13 cellular contexts compared by ENCODE assay signal in genomic region chr3:122322095-122323075, GRCh38. TPM values are rescaled to one million over a fixed set of nuclear protein-coding genes. Genes with fewer than 3 reads are reported as not detected.
DNase-seq lines count a peak whose midpoint lies in the region; ATAC-seq, FAIRE-seq and TF ChIP-seq lines count a peak whose summit lies in the region.
"Had no signal": no experiment of that assay in that cellular context is flagged by ENCODE, and none has a peak within 500 bp of the region (broad histone marks: within the 10 kb centered on the region; RNA-seq: fewer than 3 reads in every experiment).

No MANE protein-coding gene starts in this region.

- TF ChIP-seq POLR2A in thyroid gland (IDR thresholded peaks at IDR 0.05): no peak

- no peak overlapping the region for H3K27ac Mint-ChIP-seq in activated naive CD4-positive, alpha-beta T cell treated with anti-CD3 and anti-CD28 coated beads, Interleukin-2, amount 50 U/mL, for 72 hours

- FAIRE-seq in frontal cortex (lab: Jason Lieb, UNC): no peak
- FAIRE-seq: endometrium had no signal

- H3K36me3 Mint-ChIP-seq in activated naive CD4-positive, alpha-beta T cell treated with anti-CD3 and anti-CD28 coated beads, Interleukin-2, amount 50 U/mL, for 72 hours: peaks cover 0 to 11% of the 10 kb centered on the region in 2 donors

- TF ChIP-seq CTCF in ascending aorta (IDR thresholded peaks at IDR 0.05) (no peak), thyroid gland (IDR thresholded peaks at IDR 0.05) (no peak)

- no peaks in the 10 kb centered on the region for H3K4me1 ChIP-seq in ascending aorta
- no peaks in the 10 kb centered on the region for H3K4me1 ChIP-seq in thyroid gland

- H3K36me3 ChIP-seq in ascending aorta (no peaks in the 10 kb centered on the region), thyroid gland (no peaks in the 10 kb centered on the region)
- H3K36me3 ChIP-seq: suprapubic skin had no signal

- no peaks in the 10 kb centered on the region for H3K27me3 ChIP-seq in ascending aorta
- no peaks in the 10 kb centered on the region for H3K27me3 ChIP-seq in thyroid gland
- H3K27me3 ChIP-seq: suprapubic skin had no signal

- ATAC-seq in GM18498 (IDR thresholded peaks at IDR 0.05; ENCODE audit: unreplicated experiment): peak; percentile 50
- peak; percentile 46 for ATAC-seq in HG03565 (IDR thresholded peaks at IDR 0.05; ENCODE audit: unreplicated experiment)
- ATAC-seq in activated naive CD4-positive, alpha-beta T cell treated with anti-CD3 and anti-CD28 coated beads, Interleukin-2, amount 50 U/mL, for 72 hours: peak; percentile 66 to 92

- H3K9me3 ChIP-seq in ascending aorta (no peaks in the 10 kb centered on the region), thyroid gland (no peaks in the 10 kb centered on the region)
- H3K9me3 ChIP-seq: suprapubic skin had no signal

- H3K27ac ChIP-seq in ascending aorta (no peak overlapping the region), thyroid gland (no peak overlapping the region)
- H3K27ac ChIP-seq: suprapubic skin had no signal

- DNase-seq in AML-193 (lab: John Stamatoyannopoulos, UW): peak; percentile 18 to 25
- peak in 1 of 2 donors; percentile 9 for DNase-seq in activated naive CD4-positive, alpha-beta T cell treated with anti-CD3 and anti-CD28 coated beads, Interleukin-2, amount 50 U/mL, for 72 hours (ENCODE audit: low spot score in 2 of 2)
- no peak for DNase-seq in ascending aorta (ENCODE audit: low spot score in 2 of 2)
- DNase-seq in pons (ENCODE audit: low spot score): no peak
- DNase-seq in thyroid gland: no peak
- DNase-seq in frontal cortex (ENCODE audit: low spot score in 2 of 2): no peak
- DNase-seq: KG1, NCI-H524 had no signal

- no peak overlapping the region for H3K4me3 ChIP-seq in ascending aorta
- no peak overlapping the region for H3K4me3 ChIP-seq in thyroid gland (replicated peaks in 1 of 3)
- H3K4me3 ChIP-seq: suprapubic skin had no signal

- intact Hi-C loops in ascending aorta (cut with DNase I) (no loop called here), thyroid gland (cut with DNase I) (no loop called here)

- H3K9me3 Mint-ChIP-seq in activated naive CD4-positive, alpha-beta T cell treated with anti-CD3 and anti-CD28 coated beads, Interleukin-2, amount 50 U/mL, for 72 hours: peaks cover 8 to 10% of the 10 kb centered on the region in 2 donors

- 83 to 86% methylated on average over 5 of the region's 5 CpGs for whole genome bisulfite sequencing in thyroid gland, 2 donors

RNA-seq across cellular contexts. Expression of gene CSTA, which starts 2.7 kb away (rescaled TPM):
- total RNA-seq in activated naive CD4-positive, alpha-beta T cell treated with anti-CD3 and anti-CD28 coated beads, Interleukin-2, amount 50 U/mL, for 72 hours: not detected
- total RNA-seq in ascending aorta: not detected
- 1 to 10 TPM in 1 of 4 donors, under 1 TPM in 1, not detected in 2; 0.94 to 1.7 TPM for total RNA-seq in thyroid gland
- not detected for total RNA-seq in frontal cortex
- total RNA-seq: T-helper 1 cell treated with Interleukin-12 subunit alpha and Interleukin-12 subunit beta and Interleukin-4 antibody, amounts not matched to agents 30 ng/mL and 1 ng/mL, for 36 hours had no signal

Comparison
In these comparisons a context has a peak if more than half of its experiments do, and no peak if none do; other contexts are left out.
1. DNase-seq: peak in AML-193 (2 of 2); none in ascending aorta (0 of 2), pons (single experiment), thyroid gland (0 of 2) and frontal cortex (0 of 2).
2. Peak in every context shown above with its lines, with median percentiles within 50 percentile points of each other: ATAC-seq.